Comparison of ENCODE assay signal across 23 cellular contexts in genomic region chr1:31675761-31676160, GRCh38. TPM values are rescaled to one million over a fixed set of nuclear protein-coding genes. Genes with fewer than 3 reads are reported as not detected.
"Had no signal": no experiment of that assay in that cellular context is flagged by ENCODE, and none has a peak within 500 bp of the region (broad histone marks: within the 10 kb centered on the region; RNA-seq: fewer than 3 reads in every experiment).

No MANE protein-coding gene starts in this region.

- H3K9me3 Mint-ChIP-seq: activated CD4-positive, alpha-beta memory T cell treated with anti-CD3 and anti-CD28 coated beads for 36 hours; activated naive CD4-positive, alpha-beta T cell treated with anti-CD3 and anti-CD28 coated beads, Interleukin-2, amount 10 ng/mL, durations not matched to agents 7 days and 5 days; activated T-cell treated with anti-CD3 and anti-CD28 coated beads, Interleukin-2, amount 50 U/mL, for 72 hours; dendritic cell treated with granulocyte-macrophage colony-stimulating factor and Interleukin-4, amounts not matched to agents 40 ng/mL and 50 ng/mL, for 4 days; neural progenitor cell; T-helper 1 cell treated with Interleukin-12 subunit alpha and Interleukin-12 subunit beta and Interleukin-4 antibody, amounts not matched to agents 30 μg/mL and 1 μg/mL, for 36 hours had no signal

- H3K36me3 ChIP-seq: neural progenitor cell had no signal

- H3K4me1 Mint-ChIP-seq: activated naive CD4-positive, alpha-beta T cell treated with anti-CD3 and anti-CD28 coated beads, Interleukin-2, amount 10 ng/mL, durations not matched to agents 7 days and 5 days had no signal

- H3K27me3 ChIP-seq: neural progenitor cell had no signal

- DNase-seq: activated CD4-positive, alpha-beta memory T cell treated with anti-CD3 and anti-CD28 coated beads for 36 hours; activated CD4-positive, alpha-beta T cell treated with anti-CD3 and anti-CD28 coated beads for 48 hours; activated CD4-positive, CD25-positive, alpha-beta regulatory T cell; activated effector memory CD4-positive, alpha-beta T cell treated with Interleukin-2 at 50 U/mL for 16 hours; activated naive CD4-positive, alpha-beta T cell treated with anti-CD3 and anti-CD28 coated beads, Interleukin-2, amount 10 ng/mL, durations not matched to agents 7 days and 5 days; activated T-cell treated with anti-CD3 and anti-CD28 coated beads, Interleukin-2, amount 50 U/mL, for 72 hours; amygdala; effector CD4-positive, alpha-beta T cell; erythroblast; foreskin fibroblast; kidney glomerular epithelial cell; midbrain; posterior cingulate gyrus; retina; stimulated activated CD4-positive, alpha-beta T cell treated with anti-CD3 and anti-CD28 coated beads, Interleukin-4, amount 100 ng/mL, for 24 hours; stimulated activated naive CD4-positive, alpha-beta T cell treated with Interleukin-2 at 50 U/mL for 16 hours had no signal

- H3K4me3 ChIP-seq: neural progenitor cell had no signal

- H3K27ac ChIP-seq: neural progenitor cell had no signal

- H3K9ac ChIP-seq: neural progenitor cell had no signal

- H3K27ac Mint-ChIP-seq: activated CD4-positive, alpha-beta memory T cell treated with anti-CD3 and anti-CD28 coated beads for 36 hours; activated naive CD4-positive, alpha-beta T cell treated with anti-CD3 and anti-CD28 coated beads, Interleukin-2, amount 10 ng/mL, durations not matched to agents 7 days and 5 days; activated T-cell treated with anti-CD3 and anti-CD28 coated beads, Interleukin-2, amount 50 U/mL, for 72 hours; dendritic cell treated with granulocyte-macrophage colony-stimulating factor and Interleukin-4, amounts not matched to agents 40 ng/mL and 50 ng/mL, for 4 days; T-helper 1 cell treated with Interleukin-12 subunit alpha and Interleukin-12 subunit beta and Interleukin-4 antibody, amounts not matched to agents 30 μg/mL and 1 μg/mL, for 36 hours had no signal

- H3K4me3 Mint-ChIP-seq: activated CD4-positive, alpha-beta memory T cell treated with anti-CD3 and anti-CD28 coated beads for 36 hours; activated naive CD4-positive, alpha-beta T cell treated with anti-CD3 and anti-CD28 coated beads, Interleukin-2, amount 10 ng/mL, durations not matched to agents 7 days and 5 days; activated T-cell treated with anti-CD3 and anti-CD28 coated beads, Interleukin-2, amount 50 U/mL, for 72 hours; dendritic cell treated with granulocyte-macrophage colony-stimulating factor and Interleukin-4, amounts not matched to agents 40 ng/mL and 50 ng/mL, for 4 days; neural progenitor cell; T-helper 1 cell treated with Interleukin-12 subunit alpha and Interleukin-12 subunit beta and Interleukin-4 antibody, amounts not matched to agents 30 μg/mL and 1 μg/mL, for 36 hours had no signal

- H3K36me3 Mint-ChIP-seq: activated CD4-positive, alpha-beta memory T cell treated with anti-CD3 and anti-CD28 coated beads for 36 hours; activated naive CD4-positive, alpha-beta T cell treated with anti-CD3 and anti-CD28 coated beads, Interleukin-2, amount 10 ng/mL, durations not matched to agents 7 days and 5 days; neural progenitor cell had no signal

RNA-seq across cellular contexts. Expression of gene HCRTR1, which starts 58.3 kb away (rescaled TPM):
- total RNA-seq: activated CD4-positive, alpha-beta memory T cell treated with anti-CD3 and anti-CD28 coated beads for 36 hours; activated T-cell treated with anti-CD3 and anti-CD28 coated beads, Interleukin-2, amount 50 U/mL, for 72 hours; fibroblast of lung; liver; myocyte; ureter had no signal
- polyA plus RNA-seq: fibroblast of lung had no signal
